In the genomic region with DNA sequence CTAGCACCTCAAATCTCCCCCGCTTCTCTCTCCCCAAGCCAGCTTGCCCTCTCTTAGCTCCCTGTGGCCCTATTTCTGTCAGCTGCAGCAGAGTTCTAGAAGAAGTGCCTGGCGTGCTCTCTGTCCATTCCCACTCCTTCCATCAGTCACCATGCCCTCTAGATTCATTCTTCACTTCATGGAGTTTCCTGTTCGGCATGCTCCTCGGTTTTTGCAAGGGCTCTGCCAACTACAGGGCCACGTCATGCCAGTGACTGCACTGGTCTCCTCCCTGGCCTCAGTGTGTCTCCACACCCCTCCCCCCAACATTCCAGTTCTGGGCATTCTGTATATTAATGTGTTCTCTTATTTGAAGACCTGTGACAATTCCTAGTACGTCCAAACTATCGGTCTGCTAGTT, we compare ENCODE assay signal across 16 cellular contexts.
DNase-seq lines count a peak whose midpoint lies in the region; ATAC-seq and TF ChIP-seq lines count a peak whose summit lies in the region.
"Had no signal": no experiment of that assay in that cellular context is flagged by ENCODE, and none has a peak within 500 bp of the region (broad histone marks: within the 10 kb centered on the region; RNA-seq: fewer than 3 reads in every experiment).

No MANE protein-coding gene starts in this region.

- H3K4me1 ChIP-seq in Loucy (ENCODE audit: insufficient read depth, low read length, poor library complexity, severe bottlenecking) (peaks cover 59% of the 10 kb centered on the region), breast epithelium (no peaks in the 10 kb centered on the region)

- H3K9me3 Mint-ChIP-seq in stimulated activated memory B cell treated with anti-CD40 and anti-IgM and Interleukin-4, amounts not matched to agents 10 μg/mL and 1 μg/mL and 100 μg/mL, for 72 hours, result no peaks in the 10 kb centered on the region
- H3K9me3 Mint-ChIP-seq: activated naive CD8-positive, alpha-beta T cell treated with anti-CD3 and anti-CD28 coated beads, Interleukin-2, amount 10 ng/mL, durations not matched to agents 7 days and 5 days; brain had no signal

- H3K79me2 ChIP-seq in Loucy (ENCODE audit: insufficient read depth, low read length), result peaks cover 12% of the 10 kb centered on the region; the same call in 1 of the 2 replicates

- H3K36me3 Mint-ChIP-seq in stimulated activated memory B cell treated with anti-CD40 and anti-IgM and Interleukin-4, amounts not matched to agents 10 μg/mL and 1 μg/mL and 100 μg/mL, for 72 hours, result no peaks in the 10 kb centered on the region

- peaks cover 12% of the 10 kb centered on the region for H3F3A ChIP-seq in Loucy (ENCODE audit: low read depth)

- H3K9ac ChIP-seq in Loucy (ENCODE audit: low read depth, low read length, poor library complexity, severe bottlenecking), result peak overlapping the region; percentile 64

- no peak for DNase-seq in Right ventricle myocardium inferior (ENCODE audit: missing footprints)
- DNase-seq in cardiac septum (ENCODE audit: low spot score), result no peak
- DNase-seq in kidney tubule cell (ENCODE audit: low spot score), result peak; percentile 67
- no peak for DNase-seq in breast epithelium (ENCODE audit: low spot score in 2 of 2)
- DNase-seq: activated naive CD8-positive, alpha-beta T cell treated with anti-CD3 and anti-CD28 coated beads, Interleukin-2, amount 10 ng/mL, durations not matched to agents 7 days and 5 days; COR-L47; hippocampal formation; NCI-H1694 treated with DMSO at 0.1 percent for 48 hours; NCI-H748 treated with DMSO at 0.1 percent for 48 hours; PC-3 had no signal

- peaks cover 71% of the 10 kb centered on the region for H3K4me1 Mint-ChIP-seq in stimulated activated memory B cell treated with anti-CD40 and anti-IgM and Interleukin-4, amounts not matched to agents 10 μg/mL and 1 μg/mL and 100 μg/mL, for 72 hours

- no peak overlapping the region for H3K27ac ChIP-seq in breast epithelium
- H3K27ac ChIP-seq: coronary artery, SK-N-MC had no signal

- no peaks in the 10 kb centered on the region for H3K9me2 ChIP-seq in Loucy (replicated peaks; ENCODE audit: low read depth, low read length)

- no peak overlapping the region for H3K4me3 ChIP-seq in Loucy (ENCODE audit: low read length, poor library complexity, severe bottlenecking)
- no peak overlapping the region for H3K4me3 ChIP-seq in breast epithelium
- H3K4me3 ChIP-seq: coronary artery, SK-N-MC had no signal

- H2AFZ ChIP-seq in Loucy (ENCODE audit: low read length), result no peak overlapping the region

- no peak for TF ChIP-seq POLR2A in breast epithelium (IDR thresholded peaks at IDR 0.05)

- intact Hi-C loops in Right ventricle myocardium inferior (cut with DNase I), result no loop called here
- intact Hi-C loops in cardiac septum (cut with DNase I), result no loop called here
- intact Hi-C loops in breast epithelium (cut with DNase I; ENCODE audit: low total_unique reads), result no loop called here

- H3K27me3 ChIP-seq in Loucy (ENCODE audit: insufficient read depth, low read length, poor library complexity, severe bottlenecking) (no peaks in the 10 kb centered on the region), breast epithelium (no peaks in the 10 kb centered on the region)

- H3K4me3 Mint-ChIP-seq in stimulated activated memory B cell treated with anti-CD40 and anti-IgM and Interleukin-4, amounts not matched to agents 10 μg/mL and 1 μg/mL and 100 μg/mL, for 72 hours, result no peak overlapping the region
- H3K4me3 Mint-ChIP-seq: brain had no signal

- no peaks in the 10 kb centered on the region for H4K20me1 ChIP-seq in Loucy (ENCODE audit: insufficient read depth, low read length, poor library complexity, severe bottlenecking)

- H3K27me3 Mint-ChIP-seq in stimulated activated memory B cell treated with anti-CD40 and anti-IgM and Interleukin-4, amounts not matched to agents 10 μg/mL and 1 μg/mL and 100 μg/mL, for 72 hours, result no peaks in the 10 kb centered on the region
- H3K27me3 Mint-ChIP-seq: activated naive CD8-positive, alpha-beta T cell treated with anti-CD3 and anti-CD28 coated beads, Interleukin-2, amount 10 ng/mL, durations not matched to agents 7 days and 5 days; brain had no signal

- peak overlapping the region; percentile 21 for H3K27ac Mint-ChIP-seq in stimulated activated memory B cell treated with anti-CD40 and anti-IgM and Interleukin-4, amounts not matched to agents 10 μg/mL and 1 μg/mL and 100 μg/mL, for 72 hours

- ATAC-seq in Right ventricle myocardium inferior, result peak; percentile 15
- ATAC-seq in stimulated activated memory B cell treated with anti-CD40 and anti-IgM and Interleukin-4, amounts not matched to agents 10 μg/mL and 1 μg/mL and 100 μg/mL, for 72 hours, result no peak
- ATAC-seq in HG03095 (IDR thresholded peaks at IDR 0.05; ENCODE audit: unreplicated experiment), result no peak
- ATAC-seq: PC-3 had no signal

- H3K36me3 ChIP-seq in Loucy (ENCODE audit: insufficient read depth, low read length) (no peaks in the 10 kb centered on the region), breast epithelium (no peaks in the 10 kb centered on the region)

- no peak for TF ChIP-seq CTCF in Loucy (conservative IDR thresholded peaks at IDR 0.05; ENCODE audit: low read length)
- TF ChIP-seq CTCF in breast epithelium (IDR thresholded peaks at IDR 0.05), result no peak

- H3K4me2 ChIP-seq in Loucy (ENCODE audit: low read depth, low read length, poor library complexity, severe bottlenecking), result peak overlapping the region; percentile 71

- no peaks in the 10 kb centered on the region for H3K9me3 ChIP-seq in Loucy (ENCODE audit: insufficient read depth, low read depth, low read length)
- H3K9me3 ChIP-seq in breast epithelium, result no peaks in the 10 kb centered on the region
